ENCODE assay signal across 8 cellular contexts in genomic region chr4:143512978-143513313, GRCh38. TPM values are rescaled to one million over a fixed set of nuclear protein-coding genes. Genes with fewer than 3 reads are reported as not detected.
DNase-seq lines count a peak whose midpoint lies in the region; ATAC-seq, FAIRE-seq and TF ChIP-seq lines count a peak whose summit lies in the region.

No MANE protein-coding gene starts in this region.

- TF ChIP-seq EP300 in transverse colon (IDR thresholded peaks at IDR 0.05; ENCODE audit: low read depth) = no peak

- H3K4me1 Mint-ChIP-seq in astrocyte (ENCODE audit: low read depth, unreplicated experiment) = peaks cover 9% of the 10 kb centered on the region

- TF ChIP-seq CTCF in AG09309 (IDR thresholded peaks at IDR 0.05; ENCODE audit: control insufficient read depth, insufficient read depth, low read depth, low read length, missing control alignments) = no peak
- TF ChIP-seq CTCF in astrocyte (IDR thresholded peaks at IDR 0.05; ENCODE audit: insufficient read depth, low read depth, low read length) = no peak
- TF ChIP-seq CTCF in liver (IDR thresholded peaks at IDR 0.05; ENCODE audit: low read depth, low read length, missing input control) = no peak
- no peak for TF ChIP-seq CTCF in transverse colon (IDR thresholded peaks at IDR 0.05)

- DNase-seq in AG09309 (ENCODE audit: low read depth) (no peak), astrocyte (ENCODE audit: low read depth) (peak; percentile 83), transverse colon (no peak), hippocampal formation (lab: John Stamatoyannopoulos, UW) (no peak), ureter (ENCODE audit: low spot score) (no peak)

- peaks cover 13% of the 10 kb centered on the region for H3K4me1 ChIP-seq in astrocyte (ENCODE audit: insufficient read depth, low read length)
- H3K4me1 ChIP-seq in liver (ENCODE audit: control insufficient read depth in 4 of 4, insufficient read depth in 4 of 4, low read length in 3 of 4) = peaks cover 3 to 29% (median 11%) of the 10 kb centered on the region in 4 donors
- H3K4me1 ChIP-seq in transverse colon = peaks cover 18 to 32% (median 22%) of the 10 kb centered on the region in 4 donors

- in situ Hi-C loops in transverse colon (cut with MboI; ENCODE audit: low pct_ligation_motif_present in 1 of 4, low pct_unique_long_range_greater_than_20kb in 1 of 4, low sequenced_read_pairs in 3 of 4) = loop anchor here in 1 of 4 donors (25.0 kb wide), 1 partner anchor 1599 kb away; no protein-coding TSS in a partner anchor

- no peaks in the 10 kb centered on the region for H3K36me3 Mint-ChIP-seq in astrocyte (ENCODE audit: low read depth, unreplicated experiment)

- no peak for TF ChIP-seq RAD21 in liver (IDR thresholded peaks at IDR 0.05)

- H3K36me3 ChIP-seq in astrocyte (ENCODE audit: insufficient read depth, low read length) (peaks cover 6% of the 10 kb centered on the region), liver (ENCODE audit: control insufficient read depth in 4 of 4, insufficient read depth in 3 of 4, low read depth in 1 of 4, low read length in 3 of 4) (peaks cover 0 to 7% (median 5%) of the 10 kb centered on the region in 4 donors), transverse colon (no peaks in the 10 kb centered on the region)

- H3K79me2 ChIP-seq in astrocyte (ENCODE audit: insufficient read depth, low read length) = peaks cover 46% of the 10 kb centered on the region

- TF ChIP-seq POLR2A in transverse colon (IDR thresholded peaks at IDR 0.05) = no peak

- H3K27ac ChIP-seq in astrocyte (ENCODE audit: low read depth, low read length) (peak overlapping the region; percentile 99), liver (ENCODE audit: low read depth in 1 of 2, low read length in 2 of 2) (peak overlapping the region; percentile 95 to 98), transverse colon (peak overlapping the region; percentile 96 to 100 (median 98))

- peaks cover 39% of the 10 kb centered on the region for H4K20me1 ChIP-seq in astrocyte (ENCODE audit: insufficient read depth, low read length)

- ATAC-seq in GM19463 (IDR thresholded peaks at IDR 0.05; ENCODE audit: unreplicated experiment) (peak; percentile 26), HG03571 (IDR thresholded peaks at IDR 0.05; ENCODE audit: unreplicated experiment) (peak; percentile 35)

- no peak for FAIRE-seq in astrocyte (lab: Jason Lieb, UNC)

- H3K9ac ChIP-seq in astrocyte (ENCODE audit: low read length) (peak overlapping the region; percentile 97), liver (ENCODE audit: low read depth in 1 of 2, low read length in 2 of 2) (peak overlapping the region in 1 of 2 donors; percentile 75)

- peaks cover 11% of the 10 kb centered on the region for H3K27me3 ChIP-seq in astrocyte (ENCODE audit: insufficient read depth, low read length)
- H3K27me3 ChIP-seq in liver (ENCODE audit: control insufficient read depth in 4 of 4, insufficient read depth in 4 of 4, low read length in 3 of 4) = no peaks in the 10 kb centered on the region
- no peaks in the 10 kb centered on the region for H3K27me3 ChIP-seq in transverse colon

- H3K27ac Mint-ChIP-seq in astrocyte (ENCODE audit: unreplicated experiment) = peak overlapping the region; percentile 96

- intact Hi-C loops in transverse colon (cut with DNase I; ENCODE audit: low total_unique reads) = no loop called here

- H3K4me2 ChIP-seq in astrocyte (ENCODE audit: low read length) = peak overlapping the region; percentile 89

- H3K27me3 Mint-ChIP-seq in astrocyte (ENCODE audit: low read depth, unreplicated experiment) = no peaks in the 10 kb centered on the region

- under 1% methylated on average over 18 of the region's 18 CpGs for WGBS in liver
- 0% methylated on average over 7 to 18 of the region's 18 CpGs for WGBS in transverse colon (ENCODE audit: low coverage in 1 of 2), 2 donors

- H3K4me3 ChIP-seq in AG09309 (ENCODE audit: control insufficient read depth, low read depth, low read length) (peak overlapping the region; percentile 86), astrocyte (ENCODE audit: insufficient read depth, low read depth, low read length) (peak overlapping the region; percentile 99), liver (ENCODE audit: low read depth in 1 of 3, low read length in 3 of 3) (peak overlapping the region; percentile 86 to 97 (median 86)), transverse colon (peak overlapping the region; percentile 67 to 98 (median 90))

- H3K9me3 ChIP-seq in astrocyte (ENCODE audit: insufficient read depth, low read depth, low read length) (no peaks in the 10 kb centered on the region), liver (ENCODE audit: control insufficient read depth in 4 of 4, low read length in 3 of 4) (no peaks in the 10 kb centered on the region), transverse colon (no peaks in the 10 kb centered on the region)

- peak overlapping the region; percentile 96 for H2AFZ ChIP-seq in astrocyte (ENCODE audit: low read depth, low read length)

- H3K4me3 Mint-ChIP-seq in astrocyte (ENCODE audit: unreplicated experiment) = peak overlapping the region; percentile 98

- no peaks in the 10 kb centered on the region for H3K9me3 Mint-ChIP-seq in astrocyte (ENCODE audit: unreplicated experiment)

TF ChIP-seq in liver, 16 proteins besides CTCF, POLR2A, EP300 and RAD21:
- TF ChIP-seq GABPA (IDR thresholded peaks at IDR 0.05 in 1 of 2, conservative IDR thresholded peaks at IDR 0.05 in 1 of 2) = peak in 1 of 2 donors; percentile 40
- TF ChIP-seq, protein P1, sequence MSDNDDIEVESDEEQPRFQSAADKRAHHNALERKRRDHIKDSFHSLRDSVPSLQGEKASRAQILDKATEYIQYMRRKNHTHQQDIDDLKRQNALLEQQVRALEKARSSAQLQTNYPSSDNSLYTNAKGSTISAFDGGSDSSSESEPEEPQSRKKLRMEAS (IDR thresholded peaks at IDR 0.05) = no peak
- no peak for TF ChIP-seq FOXA2 (IDR thresholded peaks at IDR 0.05)
- TF ChIP-seq NR2F2 (IDR thresholded peaks at IDR 0.05) = no peak
- no peak for TF ChIP-seq SP1 (IDR thresholded peaks at IDR 0.05)
- TF ChIP-seq JUND (IDR thresholded peaks at IDR 0.05) = peak in 1 of 2 donors; percentile 33
- no peak for TF ChIP-seq RXRA (IDR thresholded peaks at IDR 0.05)

RNA-seq across cellular contexts. Expression of gene SMARCA5, which starts 0.6 kb away (rescaled TPM):
- total RNA-seq in astrocyte (63.1 and 69.0 TPM in 2 replicates), liver (10 to 100 TPM; 17.2 to 34.7 TPM), transverse colon (10 to 100 TPM; 12.3 to 44.1 (median 29.8) TPM), ureter (44.4 TPM)
- 1 to 10 TPM; 6.8 to 7.9 TPM for polyA plus RNA-seq in liver
